In the genomic region with DNA sequence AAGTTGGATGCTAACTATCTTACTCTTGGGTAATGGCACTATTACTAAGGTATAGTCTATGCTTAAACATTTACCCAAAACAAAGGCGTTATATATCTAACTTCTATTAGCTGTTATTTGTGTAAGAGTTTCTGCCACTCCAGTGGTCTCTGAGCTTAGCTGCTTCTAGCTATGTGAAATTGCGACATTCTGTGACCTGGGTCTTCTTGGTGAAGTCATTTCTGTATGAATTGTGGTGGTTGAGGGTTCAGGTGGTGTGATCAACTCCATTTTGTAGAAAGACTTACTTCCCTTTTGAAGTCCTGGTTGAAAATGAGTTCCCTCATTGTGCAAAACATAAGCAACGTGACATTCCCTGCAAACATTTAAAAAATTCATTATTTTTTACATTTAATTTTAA, we compare ENCODE assay signal across 26 cellular contexts.
"Had no signal": no experiment of that assay in that cellular context is flagged by ENCODE, and none has a peak within 500 bp of the region (broad histone marks: within the 10 kb centered on the region; RNA-seq: fewer than 3 reads in every experiment).

No MANE protein-coding gene starts in this region.

- H3K36me3 ChIP-seq: ascending aorta, heart left ventricle, ovary, sigmoid colon, uterus had no signal

- H3K4me3 ChIP-seq: ascending aorta, heart left ventricle, ovary, sigmoid colon, uterus had no signal

- H3K4me1 ChIP-seq: ascending aorta, heart left ventricle, sigmoid colon, uterus had no signal

- H3K9me3 ChIP-seq: ascending aorta, heart left ventricle, ovary, sigmoid colon, uterus had no signal

- H3K27me3 ChIP-seq: ascending aorta, heart left ventricle, ovary, sigmoid colon, uterus had no signal

- H3K27ac ChIP-seq: ascending aorta, heart left ventricle, ovary, sigmoid colon, uterus had no signal

- DNase-seq: activated CD4-positive, alpha-beta memory T cell treated with anti-CD3 and anti-CD28 coated beads, Interleukin-2, amount 10 ng/mL, durations not matched to agents 7 days and 5 days; activated CD4-positive, alpha-beta T cell treated with anti-CD3 and anti-CD28 coated beads, Interleukin-2, amount 10 ng/mL, durations not matched to agents 24 days and 14 days; activated CD4-positive, CD25-positive, alpha-beta regulatory T cell treated with anti-CD3 and anti-CD28 coated beads, Interleukin-2, amount 50 U/mL, for 72 hours; activated CD8-positive, alpha-beta memory T cell treated with anti-CD3 and anti-CD28 coated beads, Interleukin-2, amount 50 U/mL, for 48 hours; activated gamma-delta T cell; activated naive CD4-positive, alpha-beta T cell treated with anti-CD3 and anti-CD28 coated beads, Interleukin-2, amount 10 ng/mL, durations not matched to agents 7 days and 5 days; activated naive CD8-positive, alpha-beta T cell treated with anti-CD3 and anti-CD28 coated beads, Interleukin-2, amount 10 ng/mL, durations not matched to agents 7 days and 5 days; activated T-cell treated with anti-CD3 and anti-CD28 coated beads, Interleukin-2, amount 50 U/mL, for 24 hours; cortex of kidney; effector memory CD8-positive, alpha-beta T cell; heart left ventricle; hypothalamus; immature natural killer cell; naive B cell; nephron progenitor cell; ovary; sigmoid colon; small intestine; stimulated activated CD4-positive, alpha-beta T cell treated with anti-CD3 and anti-CD28 coated beads, Interleukin-1b, Interleukin-23, amount 100 ng/mL, for 48 hours; stimulated activated CD4-positive, alpha-beta T cell treated with anti-CD3 and anti-CD28 coated beads, Interleukin-4, amount 100 ng/mL, for 4 hours; stimulated activated CD8-positive, alpha-beta memory T cell treated with anti-CD3 and anti-CD28 coated beads, Interleukin-4, amount 100 ng/mL, for 48 hours; stimulated activated naive CD8-positive, alpha-beta T cell treated with anti-CD3 and anti-CD28 coated beads, Interleukin-15, amount 100 ng/mL, for 72 hours; substantia nigra; uterus had no signal

- ATAC-seq: effector memory CD8-positive, alpha-beta T cell; heart left ventricle; stimulated activated memory B cell treated with anti-CD40 and anti-IgM and Interleukin-4, amounts not matched to agents 10 μg/mL and 1 μg/mL and 100 μg/mL, for 72 hours; stimulated activated naive CD8-positive, alpha-beta T cell treated with anti-CD3 and anti-CD28 coated beads, Interleukin-15, amount 100 ng/mL, for 72 hours had no signal
